ENCODE assay signal across 9 cellular contexts in the genomic region with DNA sequence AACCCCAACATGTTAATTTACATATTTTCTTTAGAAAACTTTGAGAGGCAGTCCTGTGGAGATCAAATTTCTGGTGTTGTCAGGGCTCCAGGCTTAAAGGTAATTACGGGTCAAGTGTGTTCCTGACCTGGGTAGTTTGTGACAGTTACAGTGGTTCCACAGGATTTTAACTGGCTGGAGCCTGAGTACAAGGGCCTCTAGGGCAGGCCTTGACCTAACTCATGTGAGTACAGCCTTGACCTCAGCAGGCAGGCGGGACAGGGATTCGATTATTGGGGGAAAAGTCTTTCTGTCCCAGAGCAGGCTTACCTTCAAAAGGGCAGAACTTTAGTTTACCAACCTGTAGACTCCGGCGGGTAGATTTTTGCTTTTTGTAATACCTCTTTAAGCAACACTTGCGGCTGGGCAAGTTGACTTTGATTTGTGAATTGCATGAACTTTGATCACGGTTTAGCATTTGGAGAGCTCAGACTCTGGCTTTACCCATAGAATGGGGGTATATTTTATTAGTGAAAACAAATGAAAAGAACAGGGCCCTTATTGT. TPM values are rescaled to one million over a fixed set of nuclear protein-coding genes. Genes with fewer than 3 reads are reported as not detected.
DNase-seq lines count a peak whose midpoint lies in the region; ATAC-seq, FAIRE-seq and TF ChIP-seq lines count a peak whose summit lies in the region.
"Had no signal": no experiment of that assay in that cellular context is flagged by ENCODE, and none has a peak within 500 bp of the region (broad histone marks: within the 10 kb centered on the region; RNA-seq: fewer than 3 reads in every experiment).

No MANE protein-coding gene starts in this region.

- ATAC-seq in Right ventricle myocardium inferior, result peak; percentile 58
- peak; percentile 31 for ATAC-seq in GM12878

- 98% methylated on average over 7 of the region's 7 CpGs for WGBS in GM12878 (ENCODE audit: insufficient coverage, insufficient replicate concordance, low lambda C conversion rate, missing lambda C conversion rate)
- WGBS in mesenchymal stem cell, result 77% methylated on average over 7 of the region's 7 CpGs

- RAD21 ChIA-PET in GM12878 (lab: Charles Lee; ENCODE audit: unreplicated experiment), result interaction anchor here (0.7 to 3.2 kb wide), 12 partner anchors 8 to 160 kb away, joined by 3 to 14 read pairs (median 8); a partner anchor contains a TSS

- no peak for TF ChIP-seq RAD21 in GM12878 (IDR thresholded peaks at IDR 0.05; ENCODE audit: insufficient read depth, low read depth, low read length)

- H4K91ac ChIP-seq in mesenchymal stem cell (ENCODE audit: low read length), result no peak overlapping the region

- no peak overlapping the region for H2BK5ac ChIP-seq in mesenchymal stem cell (ENCODE audit: low read depth, low read length, poor library complexity, severe bottlenecking)

- BruUV-seq in GM12878 (replicated peaks; lab: Mats Ljungman, UMichigan), result no TSS peak

- H3K79me2 ChIP-seq in GM12878 (ENCODE audit: control insufficient read depth, insufficient read depth, low read length), result no peaks in the 10 kb centered on the region

- H3K4me2 ChIP-seq in GM12878 (ENCODE audit: control insufficient read depth, insufficient read depth), result peak overlapping the region; percentile 76
- no peak overlapping the region for H3K4me2 ChIP-seq in mesenchymal stem cell (ENCODE audit: low read length, poor library complexity, severe bottlenecking)

- no peak for FAIRE-seq in GM12878 (lab: Jason Lieb, UNC)

- H3K18ac ChIP-seq in mesenchymal stem cell (ENCODE audit: low read depth in 1 of 2, low read length in 2 of 2), result no peak overlapping the region

- H2BK120ac ChIP-seq in mesenchymal stem cell (ENCODE audit: low read depth, low read length), result no peak overlapping the region

- H3K23ac ChIP-seq in mesenchymal stem cell (ENCODE audit: low read length in 2 of 2), result no peak overlapping the region

- in situ Hi-C loops in GM12878 (cut with MboI), result no loop called here

- H3K4ac ChIP-seq in mesenchymal stem cell (ENCODE audit: low read depth in 1 of 2, low read length in 2 of 2), result no peak overlapping the region

- no peaks in the 10 kb centered on the region for H3K79me1 ChIP-seq in mesenchymal stem cell (replicated peaks; ENCODE audit: low read length, poor library complexity, severe bottlenecking)

- H3K36me3 ChIP-seq in GM12878 (ENCODE audit: control insufficient read depth in 2 of 2, insufficient read depth in 2 of 2, low read length in 1 of 2) (no peaks in the 10 kb centered on the region), mesenchymal stem cell (ENCODE audit: control insufficient read depth in 1 of 2, insufficient read depth in 2 of 2, low read depth in 1 of 2, low read length in 2 of 2) (no peaks in the 10 kb centered on the region), vagina (no peaks in the 10 kb centered on the region)
- H3K36me3 ChIP-seq: brain microvascular endothelial cell had no signal

- H4K8ac ChIP-seq in mesenchymal stem cell (ENCODE audit: low read length), result no peak overlapping the region

- intact Hi-C loops in Right ventricle myocardium inferior (cut with DNase I), result no loop called here
- intact Hi-C loops in cardiac septum (cut with DNase I), result no loop called here
- intact Hi-C loops in GM12878 (cut with micrococcal nuclease; ENCODE audit: unreplicated experiment), result no loop called here
- intact Hi-C loops in vagina (cut with DNase I), result no loop called here

- POLR2A ChIA-PET in GM12878 (lab: Charles Lee), result interaction anchor here (0.6 to 1.8 kb wide), 8 partner anchors 10 to 63 kb away, joined by 3 to 8 read pairs (median 4); no protein-coding TSS in a partner anchor

- no peak overlapping the region for H3K14ac ChIP-seq in mesenchymal stem cell (ENCODE audit: low read length in 2 of 2)

- H2BK12ac ChIP-seq in mesenchymal stem cell (ENCODE audit: low read length in 2 of 2), result no peak overlapping the region

- CTCF ChIA-PET in GM12878 (lab: Yijun Ruan, JAX), result interaction anchor here (1.0 to 17.0 kb wide), 12 partner anchors 8 to 142 kb away, joined by 3 to 462 read pairs (median 5); a partner anchor contains a TSS

- H3K27me3 ChIP-seq in GM12878 (replicated peaks in 1 of 2; ENCODE audit: control insufficient read depth in 2 of 2, insufficient read depth in 2 of 2, low read length in 1 of 2), result no peaks in the 10 kb centered on the region
- H3K27me3 ChIP-seq in mesenchymal stem cell (ENCODE audit: control insufficient read depth in 1 of 2, insufficient read depth in 1 of 2, low read length in 2 of 2), result no peaks in the 10 kb centered on the region
- H3K27me3 ChIP-seq in vagina, result no peaks in the 10 kb centered on the region
- H3K27me3 ChIP-seq: brain microvascular endothelial cell had no signal

- H3K9me3 ChIP-seq in GM12878 (replicated peaks; ENCODE audit: control insufficient read depth, insufficient read depth, low read length) (no peaks in the 10 kb centered on the region), mesenchymal stem cell (ENCODE audit: control insufficient read depth, low read length) (no peaks in the 10 kb centered on the region), vagina (no peaks in the 10 kb centered on the region)

- no peak overlapping the region for H3K4me3 ChIP-seq in GM12878
- H3K4me3 ChIP-seq in mesenchymal stem cell (ENCODE audit: insufficient read depth in 1 of 2, low read depth in 1 of 2, low read length in 2 of 2), result no peak overlapping the region
- no peak overlapping the region for H3K4me3 ChIP-seq in vagina

- H2BK15ac ChIP-seq in mesenchymal stem cell (ENCODE audit: low read depth, poor library complexity, severe bottlenecking), result no peak overlapping the region

- TF ChIP-seq EP300 in GM12878 (IDR thresholded peaks at IDR 0.05; ENCODE audit: borderline replicate concordance in 1 of 2, control insufficient read depth in 1 of 2, low read depth in 2 of 2, low read length in 2 of 2), result no peak

- H3K27ac ChIP-seq in GM12878 (ENCODE audit: control insufficient read depth, insufficient read depth), result peak overlapping the region; percentile 85
- no peak overlapping the region for H3K27ac ChIP-seq in mesenchymal stem cell (ENCODE audit: low read length, poor library complexity, severe bottlenecking)
- peak overlapping the region; percentile 75 for H3K27ac ChIP-seq in vagina
- H3K27ac ChIP-seq: brain microvascular endothelial cell had no signal

- H2AK5ac ChIP-seq in mesenchymal stem cell (ENCODE audit: low read length, severe bottlenecking), result no peak overlapping the region

- H2AFZ ChIP-seq in GM12878 (ENCODE audit: control insufficient read depth, low read depth, low read length), result peak overlapping the region; percentile 81
- H2AFZ ChIP-seq in mesenchymal stem cell (ENCODE audit: low read depth, low read length), result no peak overlapping the region

- no peak for DNase-seq in Right ventricle myocardium inferior (ENCODE audit: missing footprints)
- DNase-seq in cardiac septum (ENCODE audit: low spot score), result no peak
- DNase-seq in GM12878 (ENCODE audit: low read depth, low spot score), result no peak
- no peak for DNase-seq in mesenchymal stem cell
- no peak for DNase-seq in vagina (ENCODE audit: extremely low spot score in 2 of 2)
- DNase-seq in NCI-H1417 treated with DMSO at 0.1 percent for 48 hours (lab: John Stamatoyannopoulos, UW), result no peak
- no peak for DNase-seq in H4 (ENCODE audit: low spot score)
- no peak for DNase-seq in SIG-M5 (lab: John Stamatoyannopoulos, UW)
- DNase-seq: brain microvascular endothelial cell had no signal

- H3K4me1 ChIP-seq in GM12878 (ENCODE audit: control insufficient read depth, insufficient read depth, low read length) (peaks cover 14% of the 10 kb centered on the region), mesenchymal stem cell (ENCODE audit: control insufficient read depth, insufficient read depth, low read depth, low read length) (no peaks in the 10 kb centered on the region), vagina (peaks cover 15% of the 10 kb centered on the region)

- no peak for TF ChIP-seq POLR2A in GM12878 (IDR thresholded peaks at IDR 0.05; ENCODE audit: low read depth, low read length)
- no peak for TF ChIP-seq POLR2A in vagina (IDR thresholded peaks at IDR 0.05)

- no peaks in the 10 kb centered on the region for H4K20me1 ChIP-seq in GM12878 (ENCODE audit: control insufficient read depth, insufficient read depth)

- peak overlapping the region; percentile 28; the same call in 1 of the 2 replicates for H3K9ac ChIP-seq in GM12878 (ENCODE audit: control insufficient read depth, insufficient read depth, low read length)
- H3K9ac ChIP-seq in mesenchymal stem cell (ENCODE audit: low read length), result peak overlapping the region; percentile 87

- TF ChIP-seq CTCF in GM12878 (IDR thresholded peaks at IDR 0.05 in 2 of 3, conservative IDR thresholded peaks at IDR 0.05 in 1 of 3; ENCODE audit: control insufficient read depth in 2 of 3, extremely low read depth in 1 of 3, insufficient read depth in 1 of 3, low read depth in 3 of 3, low read length in 3 of 3) (no peak), vagina (IDR thresholded peaks at IDR 0.05) (no peak)

- SMC1A ChIA-PET in GM12878 (lab: Charles Lee; ENCODE audit: uncharacterized antibody, unreplicated experiment), result interaction anchor here (0.7 to 19.2 kb wide), 12 partner anchors 11 to 142 kb away, joined by 3 to 492 read pairs (median 5); a partner anchor contains a TSS

RNA-seq across cellular contexts. Expression of a gene that starts 8.5 kb away (rescaled TPM):
- total RNA-seq in Right ventricle myocardium inferior, result 99.2 TPM
- total RNA-seq in cardiac septum, result 55.0 TPM
- total RNA-seq in GM12878 (2013; cell fraction: nucleolus; rRNA removed), result 97.8 and 98.0 TPM in 2 replicates
- 8.3 and 9.1 TPM in 2 replicates for total RNA-seq in GM12878 (2014; rRNA removed)
- 13.4 and 13.9 TPM in 2 replicates for total RNA-seq in GM12878 (2014; rRNA removed; fragmentation: Illumina TruSeq; extraction: Trizol)
- total RNA-seq in GM12878 (2021), result 31.0 and 31.4 TPM in 2 replicates
- 16.5 TPM for polyA plus RNA-seq in GM12878 (2011; ENCODE audit: low read depth)
- polyA plus RNA-seq in GM12878 (2011; rRNA removed), result 69.6 and 89.2 TPM in 2 replicates
- polyA plus RNA-seq in GM12878 (2011; cell fraction: cytosol; rRNA removed), result 26.8 and 32.6 TPM in 2 replicates
- 36.0 and 57.5 TPM in 2 replicates for polyA plus RNA-seq in GM12878 (2011; cell fraction: nucleus; rRNA removed)
- 24.9 and 34.0 TPM in 2 replicates for polyA plus RNA-seq in GM12878 (2012)
- 29.8 and 37.9 TPM in 2 replicates for polyA plus RNA-seq in GM12878 (2014; fragmentation: Illumina TruSeq; extraction: Trizol)
- 1 to 10 TPM; 5.0 to 8.9 TPM for polyA plus RNA-seq in GM12878 (2014; fragmentation: Nextera tagmentation; extraction: Ambion mirVana)
- polyA plus RNA-seq in GM12878 (2014; rRNA removed), result 24.8 and 25.9 TPM in 2 replicates
- polyA plus RNA-seq in GM12878 (2016; fragmentation: Nextera tagmentation; extraction: Ambion mirVana), result 10 to 100 TPM in 1 of 2 experiments, 1 to 10 TPM in 1; 4.0 to 11.3 TPM
- 80.9 and 102 TPM in 2 replicates for polyA minus RNA-seq in GM12878 (2011; rRNA and poly(A)+ RNA removed)
- 29.1 and 29.5 TPM in 2 replicates for polyA minus RNA-seq in GM12878 (2011; cell fraction: cytosol; rRNA and poly(A)+ RNA removed)
- 34.9 and 43.1 TPM in 2 replicates for polyA minus RNA-seq in GM12878 (2011; cell fraction: nucleus; rRNA and poly(A)+ RNA removed)
- polyA plus RNA-seq in mesenchymal stem cell (2013, experiment 1 of 2), result 14.0 TPM
- 14.8 TPM for polyA plus RNA-seq in mesenchymal stem cell (2013, experiment 2 of 2)
- 43.0 TPM for total RNA-seq in vagina
- 3.6 and 3.7 TPM in 2 replicates for total RNA-seq in H4 (2014; rRNA removed; shearing (Covaris generic))

RNA-seq across cellular contexts. Expression of a gene that starts 22.3 kb away (rescaled TPM):
- total RNA-seq in Right ventricle myocardium inferior, result 26.9 TPM
- 20.7 TPM for total RNA-seq in cardiac septum
- total RNA-seq in GM12878 (2013; cell fraction: nucleolus; rRNA removed), result 34.3 and 34.6 TPM in 2 replicates
- 15.3 and 15.6 TPM in 2 replicates for total RNA-seq in GM12878 (2014; rRNA removed)
- total RNA-seq in GM12878 (2014; rRNA removed; fragmentation: Illumina TruSeq; extraction: Trizol), result 15.3 and 16.6 TPM in 2 replicates
- total RNA-seq in GM12878 (2021), result 11.5 and 13.8 TPM in 2 replicates
- 27.3 TPM for polyA plus RNA-seq in GM12878 (2011; ENCODE audit: low read depth)
- 16.7 and 18.6 TPM in 2 replicates for polyA plus RNA-seq in GM12878 (2011; rRNA removed)
- polyA plus RNA-seq in GM12878 (2011; cell fraction: cytosol; rRNA removed), result 5.9 and 7.3 TPM in 2 replicates
- 19.5 and 23.1 TPM in 2 replicates for polyA plus RNA-seq in GM12878 (2011; cell fraction: nucleus; rRNA removed)
- polyA plus RNA-seq in GM12878 (2012), result 12.8 and 15.4 TPM in 2 replicates
- 12.9 and 21.2 TPM in 2 replicates for polyA plus RNA-seq in GM12878 (2014; fragmentation: Illumina TruSeq; extraction: Trizol)
- polyA plus RNA-seq in GM12878 (2014; fragmentation: Nextera tagmentation; extraction: Ambion mirVana), result 10 to 100 TPM in 1 of 2 experiments, 1 to 10 TPM in 1; 8.8 to 10.2 TPM
- polyA plus RNA-seq in GM12878 (2014; rRNA removed), result 15.4 and 20.3 TPM in 2 replicates
- polyA plus RNA-seq in GM12878 (2016; fragmentation: Nextera tagmentation; extraction: Ambion mirVana), result 10 to 100 TPM; 16.7 to 23.5 TPM
- 7.3 and 14.8 TPM in 2 replicates for polyA minus RNA-seq in GM12878 (2011; rRNA and poly(A)+ RNA removed)
- 2.4 and 3.9 TPM in 2 replicates for polyA minus RNA-seq in GM12878 (2011; cell fraction: cytosol; rRNA and poly(A)+ RNA removed)
- polyA minus RNA-seq in GM12878 (2011; cell fraction: nucleus; rRNA and poly(A)+ RNA removed), result 9.6 and 11.4 TPM in 2 replicates
- polyA plus RNA-seq in mesenchymal stem cell (2013, experiment 1 of 2), result 58.1 TPM
- 60.5 TPM for polyA plus RNA-seq in mesenchymal stem cell (2013, experiment 2 of 2)
- total RNA-seq in vagina, result 31.4 TPM
- 50.1 and 62.3 TPM in 2 replicates for total RNA-seq in H4 (2014; rRNA removed; shearing (Covaris generic))
